Comparison of ENCODE assay signal across 8 cellular contexts in the genomic region with DNA sequence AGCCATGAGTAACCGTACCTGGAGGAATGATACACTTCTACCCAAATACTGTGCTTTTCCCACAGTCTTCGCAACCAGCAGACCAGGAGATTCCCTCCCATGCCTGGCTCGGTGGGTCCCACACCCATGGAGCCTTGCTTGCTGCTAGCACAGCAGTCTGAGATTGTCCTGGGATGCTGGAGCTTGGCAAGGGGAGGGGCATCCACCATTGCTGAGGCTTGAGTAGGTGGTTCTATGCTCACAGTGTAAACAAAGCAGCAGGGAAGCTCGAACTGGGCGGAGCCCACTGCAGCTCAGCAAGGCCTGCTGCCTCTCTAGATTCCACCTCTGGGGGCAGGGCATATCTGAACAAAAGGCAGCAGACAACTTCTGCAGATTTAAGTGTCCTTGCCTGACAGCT.
DNase-seq lines count a peak whose midpoint lies in the region; ATAC-seq and TF ChIP-seq lines count a peak whose summit lies in the region.
"Not testable (repeated sequence)": the region's sequence is repeated elsewhere in the genome, so short reads cannot be mapped to it uniquely, and the experiment has no call there.

No MANE protein-coding gene starts in this region.

- H3K9ac ChIP-seq in DND-41 (ENCODE audit: low read depth, low read length): not testable (repeated sequence)

- not testable (repeated sequence) for H3K4me2 ChIP-seq in DND-41 (ENCODE audit: insufficient read depth, low read length)

- not testable (repeated sequence) for H3K4me3 Mint-ChIP-seq in T-helper 17 cell; stimulated activated effector memory CD8-positive, alpha-beta T cell treated with anti-CD3 and anti-CD28 coated beads, Interleukin-12 subunit alpha, Interleukin-12 subunit beta, amount 100 ng/mL, for 72 hours
- H3K4me3 Mint-ChIP-seq in dendritic cell treated with granulocyte-macrophage colony-stimulating factor and Interleukin-4, amounts not matched to agents 40 ng/mL and 50 ng/mL, for 4 days: peak overlapping the region; percentile 24
- H3K4me3 Mint-ChIP-seq in naive thymus-derived CD4-positive, alpha-beta T cell: peak overlapping the region in 5 of 10 donors; percentile 13 to 66 (median 52)

- H3K4me1 Mint-ChIP-seq in T-helper 17 cell: peaks cover 24% of the 10 kb centered on the region
- H3K4me1 Mint-ChIP-seq in dendritic cell treated with granulocyte-macrophage colony-stimulating factor and Interleukin-4, amounts not matched to agents 40 ng/mL and 50 ng/mL, for 4 days (ENCODE audit: low read depth): peaks cover 89% of the 10 kb centered on the region
- peaks cover 10 to 95% (median 88%) of the 10 kb centered on the region in 7 donors for H3K4me1 Mint-ChIP-seq in naive thymus-derived CD4-positive, alpha-beta T cell
- H3K4me1 Mint-ChIP-seq in stimulated activated effector memory CD8-positive, alpha-beta T cell treated with anti-CD3 and anti-CD28 coated beads, Interleukin-12 subunit alpha, Interleukin-12 subunit beta, amount 100 ng/mL, for 72 hours: peaks cover 69% of the 10 kb centered on the region

- H3K27me3 Mint-ChIP-seq in T-helper 17 cell; dendritic cell treated with granulocyte-macrophage colony-stimulating factor and Interleukin-4, amounts not matched to agents 40 ng/mL and 50 ng/mL, for 4 days; naive thymus-derived CD4-positive, alpha-beta T cell: not testable (repeated sequence)

- H3K36me3 ChIP-seq in DND-41 (ENCODE audit: insufficient read depth, low read length); MG63: not testable (repeated sequence)
- H3K36me3 ChIP-seq in naive thymus-derived CD4-positive, alpha-beta T cell (ENCODE audit: control insufficient read depth in 2 of 3, insufficient read depth in 3 of 3, low read length in 3 of 3): peaks cover 2 to 27% (median 3%) of the 10 kb centered on the region in 3 experiments

- DNase-seq in DND-41: peak; percentile 21
- DNase-seq in MG63: peak; percentile 11
- DNase-seq in T-helper 17 cell; stimulated activated effector memory CD8-positive, alpha-beta T cell treated with anti-CD3 and anti-CD28 coated beads, Interleukin-12 subunit alpha, Interleukin-12 subunit beta, amount 100 ng/mL, for 72 hours (ENCODE audit: low spot score in 2 of 2): not testable (repeated sequence)
- DNase-seq in activated CD4-positive, alpha-beta T cell treated with anti-CD3 and anti-CD28 coated beads for 48 hours: peak; percentile 47
- peak in 1 of 9 donors; percentile 20 for DNase-seq in naive thymus-derived CD4-positive, alpha-beta T cell

- not testable (repeated sequence) for H2AFZ ChIP-seq in DND-41 (ENCODE audit: low read depth, low read length)

- H3K9me3 Mint-ChIP-seq in dendritic cell treated with granulocyte-macrophage colony-stimulating factor and Interleukin-4, amounts not matched to agents 40 ng/mL and 50 ng/mL, for 4 days: peaks cover 40% of the 10 kb centered on the region
- peaks cover 5 to 50% (median 26%) of the 10 kb centered on the region in 11 donors for H3K9me3 Mint-ChIP-seq in naive thymus-derived CD4-positive, alpha-beta T cell
- not testable (repeated sequence) for H3K9me3 Mint-ChIP-seq in stimulated activated effector memory CD8-positive, alpha-beta T cell treated with anti-CD3 and anti-CD28 coated beads, Interleukin-12 subunit alpha, Interleukin-12 subunit beta, amount 100 ng/mL, for 72 hours

- CTCF ChIA-PET in naive thymus-derived CD4-positive, alpha-beta T cell (lab: Charles Lee): interaction anchor here (0.8 to 1.5 kb wide), 4 partner anchors 14 to 105 kb away, joined by 3 to 4 read pairs (median 3); no protein-coding TSS in a partner anchor

- H3K27me3 ChIP-seq in DND-41 (ENCODE audit: insufficient read depth, low read length, poor library complexity); MG63; naive thymus-derived CD4-positive, alpha-beta T cell (ENCODE audit: control insufficient read depth in 2 of 2, insufficient read depth in 2 of 2, low read length in 2 of 2): not testable (repeated sequence)

- H3K79me2 ChIP-seq in DND-41 (ENCODE audit: insufficient read depth, low read length): not testable (repeated sequence)

- H3K4me1 ChIP-seq in DND-41 (ENCODE audit: insufficient read depth, low read length): peaks cover 18% of the 10 kb centered on the region
- H3K4me1 ChIP-seq in naive thymus-derived CD4-positive, alpha-beta T cell (ENCODE audit: control insufficient read depth in 2 of 2, insufficient read depth in 2 of 2, low read length in 2 of 2): peaks cover 0 to 21% of the 10 kb centered on the region in 2 donors

- POLR2A ChIA-PET in naive thymus-derived CD4-positive, alpha-beta T cell (lab: Charles Lee): not testable (repeated sequence)

- H3K9me3 ChIP-seq in DND-41 (ENCODE audit: insufficient read depth, low read length, severe bottlenecking); MG63; T-helper 17 cell (ENCODE audit: control insufficient read depth, low read length, poor library complexity, severe bottlenecking); naive thymus-derived CD4-positive, alpha-beta T cell (ENCODE audit: control insufficient read depth in 2 of 3, low read length in 3 of 3): not testable (repeated sequence)

- not testable (repeated sequence) for H3K36me3 Mint-ChIP-seq in T-helper 17 cell (ENCODE audit: low read depth)
- peaks cover 92% of the 10 kb centered on the region for H3K36me3 Mint-ChIP-seq in dendritic cell treated with granulocyte-macrophage colony-stimulating factor and Interleukin-4, amounts not matched to agents 40 ng/mL and 50 ng/mL, for 4 days (ENCODE audit: low read depth)
- H3K36me3 Mint-ChIP-seq in naive thymus-derived CD4-positive, alpha-beta T cell: peaks cover 20 to 90% (median 73%) of the 10 kb centered on the region in 5 donors
- peaks cover 22% of the 10 kb centered on the region for H3K36me3 Mint-ChIP-seq in stimulated activated effector memory CD8-positive, alpha-beta T cell treated with anti-CD3 and anti-CD28 coated beads, Interleukin-12 subunit alpha, Interleukin-12 subunit beta, amount 100 ng/mL, for 72 hours

- intact Hi-C loops in dendritic cell treated with granulocyte-macrophage colony-stimulating factor and Interleukin-4, amounts not matched to agents 40 ng/mL and 50 ng/mL, for 4 days (cut with micrococcal nuclease); naive thymus-derived CD4-positive, alpha-beta T cell (cut with micrococcal nuclease): not testable (repeated sequence)

- peak overlapping the region; percentile 27 for H3K27ac Mint-ChIP-seq in T-helper 17 cell
- peak overlapping the region; percentile 50 for H3K27ac Mint-ChIP-seq in dendritic cell treated with granulocyte-macrophage colony-stimulating factor and Interleukin-4, amounts not matched to agents 40 ng/mL and 50 ng/mL, for 4 days
- peak overlapping the region in 7 of 9 donors; percentile 0 to 79 (median 43) for H3K27ac Mint-ChIP-seq in naive thymus-derived CD4-positive, alpha-beta T cell
- H3K27ac Mint-ChIP-seq in stimulated activated effector memory CD8-positive, alpha-beta T cell treated with anti-CD3 and anti-CD28 coated beads, Interleukin-12 subunit alpha, Interleukin-12 subunit beta, amount 100 ng/mL, for 72 hours: peak overlapping the region; percentile 52

- H3K4me3 ChIP-seq in DND-41 (ENCODE audit: low read depth in 1 of 2, low read length in 2 of 2); MG63; naive thymus-derived CD4-positive, alpha-beta T cell (ENCODE audit: low read length): not testable (repeated sequence)

- not testable (repeated sequence) for ATAC-seq in DND-41 (ENCODE audit: insufficient read depth, low read depth); T-helper 17 cell; naive thymus-derived CD4-positive, alpha-beta T cell; stimulated activated effector memory CD8-positive, alpha-beta T cell treated with anti-CD3 and anti-CD28 coated beads, Interleukin-12 subunit alpha, Interleukin-12 subunit beta, amount 100 ng/mL, for 72 hours

- not testable (repeated sequence) for H4K20me1 ChIP-seq in DND-41 (ENCODE audit: insufficient read depth, low read length)

- peak; percentile 50 for TF ChIP-seq CTCF in 22Rv1 (IDR thresholded peaks at IDR 0.05)
- not testable (repeated sequence) for TF ChIP-seq CTCF in DND-41 (IDR thresholded peaks at IDR 0.05; ENCODE audit: borderline replicate concordance, extremely low read depth, low read length, poor library complexity, severe bottlenecking)

- H3K27ac ChIP-seq in 22Rv1 (peak overlapping the region; percentile 49), DND-41 (ENCODE audit: low read length) (peak overlapping the region; percentile 44; the same call in 1 of the 2 replicates)
- H3K27ac ChIP-seq in naive thymus-derived CD4-positive, alpha-beta T cell (ENCODE audit: low read depth, low read length): not testable (repeated sequence)
